27 cellular contexts compared by ENCODE assay signal in genomic region chr7:153017197-153017596, GRCh38.
"Had no signal": no experiment of that assay in that cellular context is flagged by ENCODE, and none has a peak within 500 bp of the region (broad histone marks: within the 10 kb centered on the region; RNA-seq: fewer than 3 reads in every experiment).

No MANE protein-coding gene starts in this region.

- H3K9me3 Mint-ChIP-seq: endodermal cell, neural crest cell had no signal

- H3K4me1 Mint-ChIP-seq: endodermal cell, natural killer cell had no signal

- H2AFZ ChIP-seq: hepatocyte had no signal

- H3K4me3 ChIP-seq: colonic mucosa, gastrocnemius medialis, heart left ventricle, hepatocyte, lower lobe of right lung, psoas muscle, suprapubic skin, thyroid gland, vagina had no signal

- H3K4me1 ChIP-seq: colonic mucosa, gastrocnemius medialis, heart left ventricle, lower lobe of right lung, psoas muscle, suprapubic skin, thyroid gland, vagina had no signal

- DNase-seq: colonic mucosa; effector CD8-positive, alpha-beta T cell; endodermal cell; foreskin fibroblast; gastrocnemius medialis; heart left ventricle; kidney glomerular epithelial cell; left colon; left ventricle myocardium superior; lower lobe of right lung; natural killer cell; nucleus accumbens; psoas muscle; right cardiac atrium; small intestine; stimulated activated CD4-positive, alpha-beta T cell treated with anti-CD3 and anti-CD28 coated beads, Interleukin-15, amount 100 ng/mL, for 24 hours; stimulated activated CD4-positive, alpha-beta T cell treated with anti-CD3 and anti-CD28 coated beads, Interleukin-2, amount 100 ng/mL, for 48 hours; stimulated activated naive B cell treated with anti-CD40 and anti-IgM and Interleukin-4, amounts not matched to agents 10 μg/mL and 1 μg/mL and 100 μg/mL, for 72 hours; thyroid gland; trophoblast cell had no signal

- H3K4me3 Mint-ChIP-seq: dendritic cell treated with granulocyte-macrophage colony-stimulating factor and Interleukin-4, amounts not matched to agents 40 ng/mL and 50 ng/mL, for 4 days; endodermal cell; natural killer cell; neural crest cell; stimulated activated naive B cell treated with anti-CD40 and anti-IgM and Interleukin-4, amounts not matched to agents 10 μg/mL and 1 μg/mL and 100 μg/mL, for 72 hours; stimulated activated naive CD8-positive, alpha-beta T cell treated with anti-CD3 and anti-CD28 coated beads, Interleukin-15, Interleukin-2, amounts not matched to agents 100 ng/mL and 50 ng/mL, for 24 hours had no signal

- H3K27me3 Mint-ChIP-seq: dendritic cell treated with granulocyte-macrophage colony-stimulating factor and Interleukin-4, amounts not matched to agents 40 ng/mL and 50 ng/mL, for 4 days; stimulated activated naive B cell treated with anti-CD40 and anti-IgM and Interleukin-4, amounts not matched to agents 10 μg/mL and 1 μg/mL and 100 μg/mL, for 72 hours; stimulated activated naive CD8-positive, alpha-beta T cell treated with anti-CD3 and anti-CD28 coated beads, Interleukin-15, Interleukin-2, amounts not matched to agents 100 ng/mL and 50 ng/mL, for 24 hours had no signal

- H3K79me2 ChIP-seq: hepatocyte had no signal

- H3K27me3 ChIP-seq: colonic mucosa, gastrocnemius medialis, heart left ventricle, hepatocyte, suprapubic skin, thyroid gland, vagina had no signal

- H3K27ac ChIP-seq: colonic mucosa, epithelial cell of prostate, gastrocnemius medialis, heart left ventricle, hepatocyte, lower lobe of right lung, psoas muscle, suprapubic skin, thyroid gland, vagina had no signal

- H3K4me2 ChIP-seq: hepatocyte had no signal

- H3K9me3 ChIP-seq: colonic mucosa, gastrocnemius medialis, heart left ventricle, lower lobe of right lung, psoas muscle, suprapubic skin, thyroid gland, vagina had no signal

- H3K36me3 ChIP-seq: colonic mucosa, gastrocnemius medialis, heart left ventricle, lower lobe of right lung, suprapubic skin, thyroid gland, vagina had no signal

- H3K36me3 Mint-ChIP-seq: natural killer cell; stimulated activated naive B cell treated with anti-CD40 and anti-IgM and Interleukin-4, amounts not matched to agents 10 μg/mL and 1 μg/mL and 100 μg/mL, for 72 hours had no signal

- H3K27ac Mint-ChIP-seq: dendritic cell treated with granulocyte-macrophage colony-stimulating factor and Interleukin-4, amounts not matched to agents 40 ng/mL and 50 ng/mL, for 4 days; endodermal cell; natural killer cell; stimulated activated naive B cell treated with anti-CD40 and anti-IgM and Interleukin-4, amounts not matched to agents 10 μg/mL and 1 μg/mL and 100 μg/mL, for 72 hours; stimulated activated naive CD8-positive, alpha-beta T cell treated with anti-CD3 and anti-CD28 coated beads, Interleukin-15, Interleukin-2, amounts not matched to agents 100 ng/mL and 50 ng/mL, for 24 hours had no signal
